Comparison of ENCODE assay signal across 1 cellular context in the genomic region with DNA sequence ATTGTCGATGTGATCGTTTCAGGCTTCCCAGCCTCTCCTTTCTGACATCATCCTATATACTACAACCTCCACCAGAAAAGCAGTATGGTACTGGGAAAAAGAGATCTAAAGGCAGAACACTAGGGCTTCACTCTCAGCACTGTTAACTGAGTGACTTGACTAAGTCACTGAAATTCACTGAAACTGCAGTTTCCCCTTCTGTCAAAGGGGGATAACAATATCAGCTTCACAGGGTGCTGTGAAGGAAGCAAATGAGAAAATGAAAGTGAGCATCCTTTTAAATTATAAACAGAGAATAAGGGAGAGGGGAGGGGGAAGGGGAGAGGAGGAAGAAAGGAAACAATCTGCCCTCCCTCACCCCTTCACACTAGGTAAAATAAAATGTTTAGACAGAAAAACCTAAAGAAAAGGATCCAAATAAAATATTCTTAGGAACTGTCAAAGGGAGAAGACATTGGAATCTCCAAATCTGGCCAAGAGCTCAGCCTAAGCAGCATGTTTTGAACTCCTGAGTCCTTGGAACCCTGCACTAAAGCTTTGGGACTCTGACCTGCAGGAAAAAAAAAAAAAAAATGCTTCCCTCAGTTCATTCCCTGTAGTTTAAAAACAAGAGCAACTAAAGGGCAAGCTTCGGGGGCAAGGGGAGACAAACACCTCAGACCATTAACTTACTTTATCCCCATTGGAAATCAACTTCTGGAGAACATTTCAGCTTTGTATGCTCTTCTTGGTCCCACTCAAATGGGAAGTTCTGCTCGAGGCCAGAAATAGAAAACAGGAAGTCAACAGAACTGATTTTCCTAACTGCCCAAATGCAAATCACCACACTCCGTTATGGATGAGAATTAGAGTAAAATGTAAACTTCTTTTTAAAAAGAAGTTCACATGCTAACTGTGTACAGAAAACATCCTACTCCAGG.
TF ChIP-seq lines count a peak whose summit lies in the region.

No MANE protein-coding gene starts in this region.

TF ChIP-seq in GM12878, 131 proteins besides CTCF, POLR2A, EP300 and RAD21 (continued from another document):
- TF ChIP-seq, protein P1, sequence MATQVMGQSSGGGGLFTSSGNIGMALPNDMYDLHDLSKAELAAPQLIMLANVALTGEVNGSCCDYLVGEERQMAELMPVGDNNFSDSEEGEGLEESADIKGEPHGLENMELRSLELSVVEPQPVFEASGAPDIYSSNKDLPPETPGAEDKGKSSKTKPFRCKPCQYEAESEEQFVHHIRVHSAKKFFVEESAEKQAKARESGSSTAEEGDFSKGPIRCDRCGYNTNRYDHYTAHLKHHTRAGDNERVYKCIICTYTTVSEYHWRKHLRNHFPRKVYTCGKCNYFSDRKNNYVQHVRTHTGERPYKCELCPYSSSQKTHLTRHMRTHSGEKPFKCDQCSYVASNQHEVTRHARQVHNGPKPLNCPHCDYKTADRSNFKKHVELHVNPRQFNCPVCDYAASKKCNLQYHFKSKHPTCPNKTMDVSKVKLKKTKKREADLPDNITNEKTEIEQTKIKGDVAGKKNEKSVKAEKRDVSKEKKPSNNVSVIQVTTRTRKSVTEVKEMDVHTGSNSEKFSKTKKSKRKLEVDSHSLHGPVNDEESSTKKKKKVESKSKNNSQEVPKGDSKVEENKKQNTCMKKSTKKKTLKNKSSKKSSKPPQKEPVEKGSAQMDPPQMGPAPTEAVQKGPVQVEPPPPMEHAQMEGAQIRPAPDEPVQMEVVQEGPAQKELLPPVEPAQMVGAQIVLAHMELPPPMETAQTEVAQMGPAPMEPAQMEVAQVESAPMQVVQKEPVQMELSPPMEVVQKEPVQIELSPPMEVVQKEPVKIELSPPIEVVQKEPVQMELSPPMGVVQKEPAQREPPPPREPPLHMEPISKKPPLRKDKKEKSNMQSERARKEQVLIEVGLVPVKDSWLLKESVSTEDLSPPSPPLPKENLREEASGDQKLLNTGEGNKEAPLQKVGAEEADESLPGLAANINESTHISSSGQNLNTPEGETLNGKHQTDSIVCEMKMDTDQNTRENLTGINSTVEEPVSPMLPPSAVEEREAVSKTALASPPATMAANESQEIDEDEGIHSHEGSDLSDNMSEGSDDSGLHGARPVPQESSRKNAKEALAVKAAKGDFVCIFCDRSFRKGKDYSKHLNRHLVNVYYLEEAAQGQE (IDR thresholded peaks at IDR 0.05; ENCODE audit: low read depth, low read length) = no peak
- TF ChIP-seq, protein P2, sequence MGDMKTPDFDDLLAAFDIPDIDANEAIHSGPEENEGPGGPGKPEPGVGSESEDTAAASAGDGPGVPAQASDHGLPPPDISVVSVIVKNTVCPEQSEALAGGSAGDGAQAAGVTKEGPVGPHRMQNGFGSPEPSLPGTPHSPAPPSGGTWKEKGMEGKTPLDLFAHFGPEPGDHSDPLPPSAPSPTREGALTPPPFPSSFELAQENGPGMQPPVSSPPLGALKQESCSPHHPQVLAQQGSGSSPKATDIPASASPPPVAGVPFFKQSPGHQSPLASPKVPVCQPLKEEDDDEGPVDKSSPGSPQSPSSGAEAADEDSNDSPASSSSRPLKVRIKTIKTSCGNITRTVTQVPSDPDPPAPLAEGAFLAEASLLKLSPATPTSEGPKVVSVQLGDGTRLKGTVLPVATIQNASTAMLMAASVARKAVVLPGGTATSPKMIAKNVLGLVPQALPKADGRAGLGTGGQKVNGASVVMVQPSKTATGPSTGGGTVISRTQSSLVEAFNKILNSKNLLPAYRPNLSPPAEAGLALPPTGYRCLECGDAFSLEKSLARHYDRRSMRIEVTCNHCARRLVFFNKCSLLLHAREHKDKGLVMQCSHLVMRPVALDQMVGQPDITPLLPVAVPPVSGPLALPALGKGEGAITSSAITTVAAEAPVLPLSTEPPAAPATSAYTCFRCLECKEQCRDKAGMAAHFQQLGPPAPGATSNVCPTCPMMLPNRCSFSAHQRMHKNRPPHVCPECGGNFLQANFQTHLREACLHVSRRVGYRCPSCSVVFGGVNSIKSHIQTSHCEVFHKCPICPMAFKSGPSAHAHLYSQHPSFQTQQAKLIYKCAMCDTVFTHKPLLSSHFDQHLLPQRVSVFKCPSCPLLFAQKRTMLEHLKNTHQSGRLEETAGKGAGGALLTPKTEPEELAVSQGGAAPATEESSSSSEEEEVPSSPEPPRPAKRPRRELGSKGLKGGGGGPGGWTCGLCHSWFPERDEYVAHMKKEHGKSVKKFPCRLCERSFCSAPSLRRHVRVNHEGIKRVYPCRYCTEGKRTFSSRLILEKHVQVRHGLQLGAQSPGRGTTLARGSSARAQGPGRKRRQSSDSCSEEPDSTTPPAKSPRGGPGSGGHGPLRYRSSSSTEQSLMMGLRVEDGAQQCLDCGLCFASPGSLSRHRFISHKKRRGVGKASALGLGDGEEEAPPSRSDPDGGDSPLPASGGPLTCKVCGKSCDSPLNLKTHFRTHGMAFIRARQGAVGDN (IDR thresholded peaks at IDR 0.05) = 0 out of 2 replicates have a peak, but pooled peaks have one; percentile 7
- TF ChIP-seq IKZF2 (IDR thresholded peaks at IDR 0.05) = peak in 1 of 2 experiments; percentile 42; a peak in 1 of 4 replicates
- 0 out of 2 replicates have a peak, but pooled peaks have one; percentile 53 for TF ChIP-seq CBX5 (IDR thresholded peaks at IDR 0.05; ENCODE audit: low read depth)
- TF ChIP-seq NFIC (IDR thresholded peaks at IDR 0.05; ENCODE audit: low read depth, low read length) = peak; percentile 42
- peak; percentile 77 for TF ChIP-seq MEF2B (IDR thresholded peaks at IDR 0.05; ENCODE audit: partially characterized antibody, poor library complexity, severe bottlenecking)
- 0 out of 2 replicates have a peak, but pooled peaks have one; percentile 66 for TF ChIP-seq RCOR1 (conservative IDR thresholded peaks at IDR 0.05; ENCODE audit: low read depth, low read length)
- peak; percentile 32; the same call in 1 of the 2 replicates for TF ChIP-seq RUNX3 (IDR thresholded peaks at IDR 0.05; ENCODE audit: low read length)
- TF ChIP-seq BCL11A (IDR thresholded peaks at IDR 0.05; ENCODE audit: low read depth, low read length) = 0 out of 2 replicates have a peak, but pooled peaks have one; percentile 11
- 0 out of 2 replicates have a peak, but pooled peaks have one; percentile 51 for TF ChIP-seq PML (IDR thresholded peaks at IDR 0.05; ENCODE audit: low read length)
- TF ChIP-seq CEBPB (IDR thresholded peaks at IDR 0.05; ENCODE audit: borderline replicate concordance in 1 of 2, low read depth in 2 of 2, low read length in 2 of 2) = 0 out of 4 replicates have a peak, but pooled peaks of 1 of the 2 experiments have one; percentile 33
- TF ChIP-seq SPI1 (IDR thresholded peaks at IDR 0.05; ENCODE audit: borderline replicate concordance, insufficient read depth, low read depth, low read length) = peak; percentile 89
- peak; percentile 15; the same call in 1 of the 2 replicates for TF ChIP-seq CREM (IDR thresholded peaks at IDR 0.05; ENCODE audit: low read depth)
- 0 out of 2 replicates have a peak, but pooled peaks have one; percentile 10 for TF ChIP-seq POLR2AphosphoS5 (IDR thresholded peaks at IDR 0.05; ENCODE audit: low read length)
- peak; percentile 94 for TF ChIP-seq MEF2A (IDR thresholded peaks at IDR 0.05; ENCODE audit: insufficient read depth, low read depth, low read length)
- TF ChIP-seq IRF4 (IDR thresholded peaks at IDR 0.05; ENCODE audit: low read depth, low read length) = 0 out of 2 replicates have a peak, but pooled peaks have one; percentile 27
- no peak for TF ChIP-seq SMAD5 (IDR thresholded peaks at IDR 0.05; ENCODE audit: low read depth)
- peak; percentile 50; the same call in 1 of the 2 replicates for TF ChIP-seq MYB (IDR thresholded peaks at IDR 0.05; ENCODE audit: borderline replicate concordance, low read depth, low read length)
- no peak for TF ChIP-seq BRCA1 (IDR thresholded peaks at IDR 0.05; ENCODE audit: low read depth, low read length)
- no peak for TF ChIP-seq TCF7 (IDR thresholded peaks at IDR 0.05; ENCODE audit: borderline replicate concordance)
- peak in 1 of 2 experiments; percentile 30; a peak in 2 of 4 replicates for TF ChIP-seq ETV6 (conservative IDR thresholded peaks at IDR 0.05 in 1 of 2, IDR thresholded peaks at IDR 0.05 in 1 of 2; ENCODE audit: borderline replicate concordance in 1 of 2, low read depth in 1 of 2)
- TF ChIP-seq TAF1 (IDR thresholded peaks at IDR 0.05; ENCODE audit: borderline replicate concordance, low read depth, low read length) = peak; percentile 41; the same call in 1 of the 2 replicates
- no peak for TF ChIP-seq ESRRA (IDR thresholded peaks at IDR 0.05; ENCODE audit: low read length)
- TF ChIP-seq MTA3 (IDR thresholded peaks at IDR 0.05; ENCODE audit: borderline replicate concordance, low read length) = no peak
